12 cellular contexts compared by ENCODE assay signal in genomic region chr10:101444058-101444457, GRCh38.
DNase-seq lines count a peak whose midpoint lies in the region; ATAC-seq and TF ChIP-seq lines count a peak whose summit lies in the region.
"Had no signal": no experiment of that assay in that cellular context is flagged by ENCODE, and none has a peak within 500 bp of the region (broad histone marks: within the 10 kb centered on the region; RNA-seq: fewer than 3 reads in every experiment).

No MANE protein-coding gene starts in this region.

- no peaks in the 10 kb centered on the region for H3K36me3 ChIP-seq in cardiac muscle cell
- H3K36me3 ChIP-seq in CD8-positive, alpha-beta memory T cell (ENCODE audit: insufficient read depth, low read length): no peaks in the 10 kb centered on the region
- H3K36me3 ChIP-seq in testis (ENCODE audit: low read depth, missing control alignments): no peaks in the 10 kb centered on the region

- DNase-seq in cardiac muscle cell (ENCODE audit: low read depth in 1 of 2, low spot score in 1 of 2) (peak in 1 of 2 donors; percentile 23), Right ventricle myocardium superior (no peak), NCI-H1694 treated with DMSO at 0.1 percent for 48 hours (lab: John Stamatoyannopoulos, UW) (peak; percentile 60), dermis blood vessel endothelial cell (peak; percentile 42), type B pancreatic cell (ENCODE audit: extremely low spot score, unreplicated experiment) (no peak), testis (no peak)
- DNase-seq in CD8-positive, alpha-beta memory T cell: no peak
- DNase-seq: effector CD8-positive, alpha-beta T cell; midbrain; RPMI8226; stimulated activated CD4-positive, alpha-beta T cell treated with anti-CD3 and anti-CD28 coated beads, Interleukin-4, amount 100 ng/mL, for 24 hours had no signal

- H3K27me3 ChIP-seq in cardiac muscle cell: no peaks in the 10 kb centered on the region
- H3K27me3 ChIP-seq in CD8-positive, alpha-beta memory T cell (ENCODE audit: insufficient read depth, low read length, poor library complexity, severe bottlenecking): no peaks in the 10 kb centered on the region
- no peaks in the 10 kb centered on the region for H3K27me3 ChIP-seq in testis

- H3K27ac ChIP-seq in cardiac muscle cell (no peak overlapping the region), testis (no peak overlapping the region)
- H3K27ac ChIP-seq in CD8-positive, alpha-beta memory T cell (ENCODE audit: low read depth, low read length): no peak overlapping the region

- no peaks in the 10 kb centered on the region for H3K9me3 Mint-ChIP-seq in type B pancreatic cell
- H3K9me3 Mint-ChIP-seq in CD8-positive, alpha-beta memory T cell: no peaks in the 10 kb centered on the region

- H3K4me3 ChIP-seq in cardiac muscle cell (no peak overlapping the region), testis (no peak overlapping the region)
- no peak overlapping the region for H3K4me3 ChIP-seq in CD8-positive, alpha-beta memory T cell (ENCODE audit: low read length)

- intact Hi-C loops in Right ventricle myocardium superior (cut with DNase I): loop anchor here (10.0 kb wide), 1 partner anchor 149 kb away; no protein-coding TSS in a partner anchor
- intact Hi-C loops in testis (cut with DNase I; ENCODE audit: low total_unique reads): no loop called here

- peaks cover 5% of the 10 kb centered on the region for H3K27me3 Mint-ChIP-seq in type B pancreatic cell
- no peaks in the 10 kb centered on the region for H3K27me3 Mint-ChIP-seq in CD8-positive, alpha-beta memory T cell

- no peak for TF ChIP-seq POLR2A in testis (IDR thresholded peaks at IDR 0.05)

- ATAC-seq in Right ventricle myocardium superior (ENCODE audit: poor library complexity): no peak
- ATAC-seq in HG02759 (IDR thresholded peaks at IDR 0.05; ENCODE audit: unreplicated experiment): no peak

- peaks cover 22% of the 10 kb centered on the region for H3K4me1 Mint-ChIP-seq in type B pancreatic cell (ENCODE audit: unreplicated experiment)
- peaks cover 0 to 10% (median 5%) of the 10 kb centered on the region in 3 donors for H3K4me1 Mint-ChIP-seq in CD8-positive, alpha-beta memory T cell

- H3K4me1 ChIP-seq in cardiac muscle cell (ENCODE audit: low read depth) (peaks cover 33% of the 10 kb centered on the region), testis (no peaks in the 10 kb centered on the region)
- H3K4me1 ChIP-seq in CD8-positive, alpha-beta memory T cell (ENCODE audit: insufficient read depth, low read length): no peaks in the 10 kb centered on the region

- H3K9me3 ChIP-seq in cardiac muscle cell (ENCODE audit: low read depth): no peaks in the 10 kb centered on the region
- H3K9me3 ChIP-seq in CD8-positive, alpha-beta memory T cell (ENCODE audit: low read length): no peaks in the 10 kb centered on the region
- no peaks in the 10 kb centered on the region for H3K9me3 ChIP-seq in testis

- H3K36me3 Mint-ChIP-seq in type B pancreatic cell: no peaks in the 10 kb centered on the region
- H3K36me3 Mint-ChIP-seq in CD8-positive, alpha-beta memory T cell: no peaks in the 10 kb centered on the region

- H3K27ac Mint-ChIP-seq in type B pancreatic cell: no peak overlapping the region
- H3K27ac Mint-ChIP-seq in CD8-positive, alpha-beta memory T cell: no peak overlapping the region

- CTCF ChIA-PET in CD8-positive, alpha-beta memory T cell (lab: Charles Lee): interaction anchor here (0.9 to 2.1 kb wide), 3 partner anchors 11 to 172 kb away, joined by 3 to 5 read pairs (median 5); no protein-coding TSS in a partner anchor

- POLR2A ChIA-PET in CD8-positive, alpha-beta memory T cell (lab: Charles Lee): no interaction called here

- TF ChIP-seq CTCF in cardiac muscle cell (IDR thresholded peaks at IDR 0.05; ENCODE audit: low read depth, low read length): peak; percentile 36
- TF ChIP-seq CTCF in type B pancreatic cell (conservative IDR thresholded peaks at IDR 0.05): peak; percentile 55
- no peak for TF ChIP-seq CTCF in testis (IDR thresholded peaks at IDR 0.05)

- H3K4me3 Mint-ChIP-seq in type B pancreatic cell: no peak overlapping the region
- no peak overlapping the region for H3K4me3 Mint-ChIP-seq in CD8-positive, alpha-beta memory T cell

Comparison
In these comparisons a context has a peak if more than half of its experiments do, and no peak if none do; other contexts are left out.
1. DNase-seq: peak in NCI-H1694 treated with DMSO at 0.1 percent for 48 hours (single experiment) and dermis blood vessel endothelial cell (single experiment); none in Right ventricle myocardium superior (single experiment), type B pancreatic cell (single experiment), CD8-positive, alpha-beta memory T cell (0 of 5) and testis (single experiment).
2. CTCF ChIP-seq: peak in cardiac muscle cell (single experiment) and type B pancreatic cell (single experiment); none in testis (0 of 3).